20 cellular contexts compared by ENCODE assay signal in genomic region chr21:41634858-41635257, GRCh38.
DNase-seq lines count a peak whose midpoint lies in the region; ATAC-seq, FAIRE-seq and TF ChIP-seq lines count a peak whose summit lies in the region.
"Had no signal": no experiment of that assay in that cellular context is flagged by ENCODE, and none has a peak within 500 bp of the region (broad histone marks: within the 10 kb centered on the region; RNA-seq: fewer than 3 reads in every experiment).

No MANE protein-coding gene starts in this region.

- no peak overlapping the region for H3K4me3 ChIP-seq in upper lobe of left lung
- H3K4me3 ChIP-seq: BLaER1, dorsolateral prefrontal cortex, psoas muscle, tibial artery had no signal

- peak; percentile 69 for DNase-seq in EL
- DNase-seq in RCC 7860 (ENCODE audit: low spot score) = peak; percentile 67
- peak; percentile 82 for DNase-seq in epithelial cell of prostate (ENCODE audit: low read depth, low spot score)
- DNase-seq in renal cortical epithelial cell (ENCODE audit: low read depth) = peak; percentile 89
- DNase-seq in upper lobe of left lung = no peak
- DNase-seq in stimulated activated CD4-positive, alpha-beta T cell treated with anti-CD3 and anti-CD28 coated beads, Interleukin-4, amount 100 ng/mL, for 1 hour = no peak
- DNase-seq: activated CD4-positive, alpha-beta T cell treated with anti-CD3 and anti-CD28 coated beads, Interleukin-2, amount 10 ng/mL, durations not matched to agents 7 days and 5 days; amygdala; DND-41; dorsolateral prefrontal cortex; KBM-7; NCI-H146; NCI-H69; psoas muscle; Right ventricle myocardium superior had no signal

- H3K27ac ChIP-seq in epithelial cell of prostate (peak overlapping the region; percentile 93), upper lobe of left lung (peak overlapping the region in 2 of 4 donors; percentile 1 to 39)
- H3K27ac ChIP-seq: BLaER1, dorsolateral prefrontal cortex, psoas muscle, tibial artery had no signal

- peaks cover 0 to 12% (median 3%) of the 10 kb centered on the region in 4 donors for H3K4me1 ChIP-seq in upper lobe of left lung
- H3K4me1 ChIP-seq: psoas muscle had no signal

- no peak for TF ChIP-seq EP300 in upper lobe of left lung (IDR thresholded peaks at IDR 0.05)

- TF ChIP-seq POLR2A in upper lobe of left lung (IDR thresholded peaks at IDR 0.05) = no peak

- H3K36me3 ChIP-seq in upper lobe of left lung = no peaks in the 10 kb centered on the region
- H3K36me3 ChIP-seq: BLaER1, tibial artery had no signal

- WGBS in upper lobe of left lung, 2 donors = 82 to 85% methylated on average over 6 to 9 of the region's 9 CpGs

- FAIRE-seq in RCC 7860 (lab: Jason Lieb, UNC) = peak; percentile 43
- FAIRE-seq: GM19239 had no signal

- TF ChIP-seq CTCF in upper lobe of left lung (IDR thresholded peaks at IDR 0.05) = no peak

- ATAC-seq in HG03521 (IDR thresholded peaks at IDR 0.05; ENCODE audit: unreplicated experiment) (no peak), GM18511 (IDR thresholded peaks at IDR 0.05; ENCODE audit: unreplicated experiment) (no peak), upper lobe of left lung (ENCODE audit: low FRiP score in 2 of 2) (no peak)
- ATAC-seq: psoas muscle had no signal

- H3K9me3 ChIP-seq in upper lobe of left lung = no peaks in the 10 kb centered on the region
- H3K9me3 ChIP-seq: BLaER1, psoas muscle, tibial artery had no signal

- H3K27me3 ChIP-seq in upper lobe of left lung = no peaks in the 10 kb centered on the region
- H3K27me3 ChIP-seq: BLaER1, dorsolateral prefrontal cortex, tibial artery had no signal

Comparison
In these comparisons a context has a peak if more than half of its experiments do, and no peak if none do; other contexts are left out.
1. DNase-seq: peak in EL (single experiment), RCC 7860 (single experiment), epithelial cell of prostate (single experiment) and renal cortical epithelial cell (single experiment); none in upper lobe of left lung (0 of 2) and stimulated activated CD4-positive, alpha-beta T cell treated with anti-CD3 and anti-CD28 coated beads, Interleukin-4, amount 100 ng/mL, for 1 hour (single experiment).